ENCODE assay signal across 1 cellular context in the genomic region with DNA sequence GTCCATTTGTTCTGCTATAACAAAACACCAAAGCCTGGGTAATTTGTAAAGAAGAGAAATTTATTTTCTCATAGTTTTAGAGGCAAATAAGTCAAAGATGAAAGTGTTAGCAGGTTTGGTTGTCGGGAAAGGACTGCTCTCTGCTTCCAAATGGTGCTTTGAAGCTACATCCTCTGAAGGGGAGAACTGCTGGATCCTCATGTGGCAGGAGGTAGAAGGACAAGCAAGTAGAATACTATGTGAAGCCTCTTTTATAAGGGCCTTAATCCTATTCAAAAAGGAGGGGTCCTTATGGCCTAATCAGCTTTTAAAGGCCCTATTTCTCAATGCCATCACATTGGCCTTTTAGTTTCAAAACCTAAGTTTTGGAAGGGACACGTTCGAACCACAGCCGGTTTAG.
TF ChIP-seq lines count a peak whose summit lies in the region.

No MANE protein-coding gene starts in this region.

TF ChIP-seq in GM23338, 12 proteins besides CTCF, POLR2A, EP300 and RAD21 (continued from another document):
- TF ChIP-seq, protein P1, sequence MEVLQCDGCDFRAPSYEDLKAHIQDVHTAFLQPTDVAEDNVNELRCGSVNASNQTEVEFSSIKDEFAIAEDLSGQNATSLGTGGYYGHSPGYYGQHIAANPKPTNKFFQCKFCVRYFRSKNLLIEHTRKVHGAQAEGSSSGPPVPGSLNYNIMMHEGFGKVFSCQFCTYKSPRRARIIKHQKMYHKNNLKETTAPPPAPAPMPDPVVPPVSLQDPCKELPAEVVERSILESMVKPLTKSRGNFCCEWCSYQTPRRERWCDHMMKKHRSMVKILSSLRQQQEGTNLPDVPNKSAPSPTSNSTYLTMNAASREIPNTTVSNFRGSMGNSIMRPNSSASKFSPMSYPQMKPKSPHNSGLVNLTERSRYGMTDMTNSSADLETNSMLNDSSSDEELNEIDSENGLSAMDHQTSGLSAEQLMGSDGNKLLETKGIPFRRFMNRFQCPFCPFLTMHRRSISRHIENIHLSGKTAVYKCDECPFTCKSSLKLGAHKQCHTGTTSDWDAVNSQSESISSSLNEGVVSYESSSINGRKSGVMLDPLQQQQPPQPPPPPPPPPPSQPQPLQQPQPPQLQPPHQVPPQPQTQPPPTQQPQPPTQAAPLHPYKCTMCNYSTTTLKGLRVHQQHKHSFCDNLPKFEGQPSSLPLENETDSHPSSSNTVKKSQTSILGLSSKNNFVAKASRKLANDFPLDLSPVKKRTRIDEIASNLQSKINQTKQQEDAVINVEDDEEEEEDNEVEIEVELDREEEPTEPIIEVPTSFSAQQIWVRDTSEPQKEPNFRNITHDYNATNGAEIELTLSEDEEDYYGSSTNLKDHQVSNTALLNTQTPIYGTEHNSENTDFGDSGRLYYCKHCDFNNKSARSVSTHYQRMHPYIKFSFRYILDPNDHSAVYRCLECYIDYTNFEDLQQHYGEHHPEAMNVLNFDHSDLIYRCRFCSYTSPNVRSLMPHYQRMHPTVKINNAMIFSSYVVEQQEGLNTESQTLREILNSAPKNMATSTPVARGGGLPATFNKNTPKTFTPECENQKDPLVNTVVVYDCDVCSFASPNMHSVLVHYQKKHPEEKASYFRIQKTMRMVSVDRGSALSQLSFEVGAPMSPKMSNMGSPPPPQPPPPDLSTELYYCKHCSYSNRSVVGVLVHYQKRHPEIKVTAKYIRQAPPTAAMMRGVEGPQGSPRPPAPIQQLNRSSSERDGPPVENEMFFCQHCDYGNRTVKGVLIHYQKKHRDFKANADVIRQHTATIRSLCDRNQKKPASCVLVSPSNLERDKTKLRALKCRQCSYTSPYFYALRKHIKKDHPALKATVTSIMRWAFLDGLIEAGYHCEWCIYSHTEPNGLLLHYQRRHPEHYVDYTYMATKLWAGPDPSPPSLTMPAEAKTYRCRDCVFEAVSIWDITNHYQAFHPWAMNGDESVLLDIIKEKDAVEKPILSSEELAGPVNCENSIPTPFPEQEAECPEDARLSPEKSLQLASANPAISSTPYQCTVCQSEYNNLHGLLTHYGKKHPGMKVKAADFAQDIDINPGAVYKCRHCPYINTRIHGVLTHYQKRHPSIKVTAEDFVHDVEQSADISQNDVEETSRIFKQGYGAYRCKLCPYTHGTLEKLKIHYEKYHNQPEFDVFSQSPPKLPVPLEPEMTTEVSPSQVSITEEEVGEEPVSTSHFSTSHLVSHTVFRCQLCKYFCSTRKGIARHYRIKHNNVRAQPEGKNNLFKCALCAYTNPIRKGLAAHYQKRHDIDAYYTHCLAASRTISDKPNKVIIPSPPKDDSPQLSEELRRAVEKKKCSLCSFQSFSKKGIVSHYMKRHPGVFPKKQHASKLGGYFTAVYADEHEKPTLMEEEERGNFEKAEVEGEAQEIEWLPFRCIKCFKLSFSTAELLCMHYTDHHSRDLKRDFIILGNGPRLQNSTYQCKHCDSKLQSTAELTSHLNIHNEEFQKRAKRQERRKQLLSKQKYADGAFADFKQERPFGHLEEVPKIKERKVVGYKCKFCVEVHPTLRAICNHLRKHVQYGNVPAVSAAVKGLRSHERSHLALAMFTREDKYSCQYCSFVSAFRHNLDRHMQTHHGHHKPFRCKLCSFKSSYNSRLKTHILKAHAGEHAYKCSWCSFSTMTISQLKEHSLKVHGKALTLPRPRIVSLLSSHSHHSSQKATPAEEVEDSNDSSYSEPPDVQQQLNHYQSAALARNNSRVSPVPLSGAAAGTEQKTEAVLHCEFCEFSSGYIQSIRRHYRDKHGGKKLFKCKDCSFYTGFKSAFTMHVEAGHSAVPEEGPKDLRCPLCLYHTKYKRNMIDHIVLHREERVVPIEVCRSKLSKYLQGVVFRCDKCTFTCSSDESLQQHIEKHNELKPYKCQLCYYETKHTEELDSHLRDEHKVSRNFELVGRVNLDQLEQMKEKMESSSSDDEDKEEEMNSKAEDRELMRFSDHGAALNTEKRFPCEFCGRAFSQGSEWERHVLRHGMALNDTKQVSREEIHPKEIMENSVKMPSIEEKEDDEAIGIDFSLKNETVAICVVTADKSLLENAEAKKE (CRISPR knock-in tag; IDR thresholded peaks at IDR 0.05) = no peak
- TF ChIP-seq JUNB (IDR thresholded peaks at IDR 0.05; ENCODE audit: unreplicated experiment) (no peak), ZNF114 (CRISPR knock-in tag; IDR thresholded peaks at IDR 0.05) (no peak), CREB1 (CRISPR knock-in tag; IDR thresholded peaks at IDR 0.05; ENCODE audit: low read depth) (no peak), EZH2 (IDR thresholded peaks at IDR 0.05; ENCODE audit: low read depth, unreplicated experiment) (no peak), STAT1 (IDR thresholded peaks at IDR 0.05; ENCODE audit: unreplicated experiment) (no peak), POLR2AphosphoS5 (IDR thresholded peaks at IDR 0.05; ENCODE audit: low read depth) (no peak), NANOG (IDR thresholded peaks at IDR 0.05; ENCODE audit: borderline replicate concordance) (no peak), EZH2phosphoT487 (IDR thresholded peaks at IDR 0.05; ENCODE audit: unreplicated experiment) (no peak)
- TF ChIP-seq, protein P2, sequence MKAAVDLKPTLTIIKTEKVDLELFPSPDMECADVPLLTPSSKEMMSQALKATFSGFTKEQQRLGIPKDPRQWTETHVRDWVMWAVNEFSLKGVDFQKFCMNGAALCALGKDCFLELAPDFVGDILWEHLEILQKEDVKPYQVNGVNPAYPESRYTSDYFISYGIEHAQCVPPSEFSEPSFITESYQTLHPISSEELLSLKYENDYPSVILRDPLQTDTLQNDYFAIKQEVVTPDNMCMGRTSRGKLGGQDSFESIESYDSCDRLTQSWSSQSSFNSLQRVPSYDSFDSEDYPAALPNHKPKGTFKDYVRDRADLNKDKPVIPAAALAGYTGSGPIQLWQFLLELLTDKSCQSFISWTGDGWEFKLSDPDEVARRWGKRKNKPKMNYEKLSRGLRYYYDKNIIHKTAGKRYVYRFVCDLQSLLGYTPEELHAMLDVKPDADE (IDR thresholded peaks at IDR 0.05) = no peak
- TF ChIP-seq, protein P3, sequence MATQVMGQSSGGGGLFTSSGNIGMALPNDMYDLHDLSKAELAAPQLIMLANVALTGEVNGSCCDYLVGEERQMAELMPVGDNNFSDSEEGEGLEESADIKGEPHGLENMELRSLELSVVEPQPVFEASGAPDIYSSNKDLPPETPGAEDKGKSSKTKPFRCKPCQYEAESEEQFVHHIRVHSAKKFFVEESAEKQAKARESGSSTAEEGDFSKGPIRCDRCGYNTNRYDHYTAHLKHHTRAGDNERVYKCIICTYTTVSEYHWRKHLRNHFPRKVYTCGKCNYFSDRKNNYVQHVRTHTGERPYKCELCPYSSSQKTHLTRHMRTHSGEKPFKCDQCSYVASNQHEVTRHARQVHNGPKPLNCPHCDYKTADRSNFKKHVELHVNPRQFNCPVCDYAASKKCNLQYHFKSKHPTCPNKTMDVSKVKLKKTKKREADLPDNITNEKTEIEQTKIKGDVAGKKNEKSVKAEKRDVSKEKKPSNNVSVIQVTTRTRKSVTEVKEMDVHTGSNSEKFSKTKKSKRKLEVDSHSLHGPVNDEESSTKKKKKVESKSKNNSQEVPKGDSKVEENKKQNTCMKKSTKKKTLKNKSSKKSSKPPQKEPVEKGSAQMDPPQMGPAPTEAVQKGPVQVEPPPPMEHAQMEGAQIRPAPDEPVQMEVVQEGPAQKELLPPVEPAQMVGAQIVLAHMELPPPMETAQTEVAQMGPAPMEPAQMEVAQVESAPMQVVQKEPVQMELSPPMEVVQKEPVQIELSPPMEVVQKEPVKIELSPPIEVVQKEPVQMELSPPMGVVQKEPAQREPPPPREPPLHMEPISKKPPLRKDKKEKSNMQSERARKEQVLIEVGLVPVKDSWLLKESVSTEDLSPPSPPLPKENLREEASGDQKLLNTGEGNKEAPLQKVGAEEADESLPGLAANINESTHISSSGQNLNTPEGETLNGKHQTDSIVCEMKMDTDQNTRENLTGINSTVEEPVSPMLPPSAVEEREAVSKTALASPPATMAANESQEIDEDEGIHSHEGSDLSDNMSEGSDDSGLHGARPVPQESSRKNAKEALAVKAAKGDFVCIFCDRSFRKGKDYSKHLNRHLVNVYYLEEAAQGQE (IDR thresholded peaks at IDR 0.05; ENCODE audit: unreplicated experiment) = no peak
